19 cellular contexts compared by ENCODE assay signal in genomic region chr3:105847865-105848264, GRCh38. TPM values are rescaled to one million over a fixed set of nuclear protein-coding genes. Genes with fewer than 3 reads are reported as not detected.
DNase-seq lines count a peak whose midpoint lies in the region; ATAC-seq and TF ChIP-seq lines count a peak whose summit lies in the region.
"Had no signal": no experiment of that assay in that cellular context is flagged by ENCODE, and none has a peak within 500 bp of the region (broad histone marks: within the 10 kb centered on the region; RNA-seq: fewer than 3 reads in every experiment).

No MANE protein-coding gene starts in this region.

- CTCF ChIA-PET in activated CD8-positive, alpha-beta T cell treated with anti-CD3 and anti-CD28 coated beads for 36 hours (lab: Charles Lee) = interaction anchor here (1.0 to 1.7 kb wide), 3 partner anchors 10 to 17 kb away, joined by 3 to 5 read pairs (median 4); no protein-coding TSS in a partner anchor
- CTCF ChIA-PET in activated CD8-positive, alpha-beta T cell treated with anti-CD3 and anti-CD28 coated beads, Interleukin-2, amount 10 ng/mL, durations not matched to agents 7 days and 5 days (lab: Charles Lee) = interaction anchor here (1.7 kb wide), 1 partner anchor 15 kb away, joined by 5 read pairs; no protein-coding TSS in a partner anchor

- POLR2A ChIA-PET in activated CD8-positive, alpha-beta T cell treated with anti-CD3 and anti-CD28 coated beads for 36 hours (lab: Charles Lee) = interaction anchor here (0.7 to 1.4 kb wide), 6 partner anchors 11 to 385 kb away, joined by 3 to 6 read pairs (median 3); no protein-coding TSS in a partner anchor
- POLR2A ChIA-PET in activated CD8-positive, alpha-beta T cell treated with anti-CD3 and anti-CD28 coated beads, Interleukin-2, amount 10 ng/mL, durations not matched to agents 7 days and 5 days (lab: Charles Lee) = interaction anchor here (0.7 kb wide), 1 partner anchor 39 kb away, joined by 4 read pairs; no protein-coding TSS in a partner anchor

- peaks cover 65% of the 10 kb centered on the region for H3K36me3 Mint-ChIP-seq in activated CD8-positive, alpha-beta T cell treated with anti-CD3 and anti-CD28 coated beads for 36 hours (ENCODE audit: low read depth)
- peaks cover 66% of the 10 kb centered on the region for H3K36me3 Mint-ChIP-seq in activated CD8-positive, alpha-beta T cell treated with anti-CD3 and anti-CD28 coated beads, Interleukin-2, amount 10 ng/mL, durations not matched to agents 7 days and 5 days (ENCODE audit: low read depth)
- H3K36me3 Mint-ChIP-seq in nephron progenitor cell (ENCODE audit: low read depth) = peaks cover 23% of the 10 kb centered on the region

- peak overlapping the region; percentile 0 for H3K4me3 Mint-ChIP-seq in activated CD8-positive, alpha-beta T cell treated with anti-CD3 and anti-CD28 coated beads for 36 hours
- no peak overlapping the region for H3K4me3 Mint-ChIP-seq in activated CD8-positive, alpha-beta T cell treated with anti-CD3 and anti-CD28 coated beads, Interleukin-2, amount 10 ng/mL, durations not matched to agents 7 days and 5 days
- H3K4me3 Mint-ChIP-seq in nephron progenitor cell = no peak overlapping the region
- H3K4me3 Mint-ChIP-seq: CD14-positive monocyte, neural crest cell had no signal

- TF ChIP-seq CTCF in activated CD8-positive, alpha-beta T cell treated with anti-CD3 and anti-CD28 coated beads for 36 hours (IDR thresholded peaks at IDR 0.05) = no peak
- TF ChIP-seq CTCF in nephron progenitor cell (IDR thresholded peaks at IDR 0.05) = no peak
- no peak for TF ChIP-seq CTCF in colonic mucosa (IDR thresholded peaks at IDR 0.05)

- H3K27me3 Mint-ChIP-seq in activated CD8-positive, alpha-beta T cell treated with anti-CD3 and anti-CD28 coated beads for 36 hours = no peaks in the 10 kb centered on the region
- no peaks in the 10 kb centered on the region for H3K27me3 Mint-ChIP-seq in activated CD8-positive, alpha-beta T cell treated with anti-CD3 and anti-CD28 coated beads, Interleukin-2, amount 10 ng/mL, durations not matched to agents 7 days and 5 days (ENCODE audit: low read depth)
- no peaks in the 10 kb centered on the region for H3K27me3 Mint-ChIP-seq in nephron progenitor cell (ENCODE audit: low read depth, poor library complexity)

- peak overlapping the region; percentile 80 for H3K27ac Mint-ChIP-seq in activated CD8-positive, alpha-beta T cell treated with anti-CD3 and anti-CD28 coated beads for 36 hours
- H3K27ac Mint-ChIP-seq in activated CD8-positive, alpha-beta T cell treated with anti-CD3 and anti-CD28 coated beads, Interleukin-2, amount 10 ng/mL, durations not matched to agents 7 days and 5 days = no peak overlapping the region
- H3K27ac Mint-ChIP-seq in nephron progenitor cell = peak overlapping the region; percentile 16
- H3K27ac Mint-ChIP-seq: CD14-positive monocyte had no signal

- intact Hi-C loops in activated CD8-positive, alpha-beta T cell treated with anti-CD3 and anti-CD28 coated beads for 36 hours (cut with micrococcal nuclease) = no loop called here
- intact Hi-C loops in colonic mucosa (cut with DNase I) = no loop called here

- H3K4me1 Mint-ChIP-seq in activated CD8-positive, alpha-beta T cell treated with anti-CD3 and anti-CD28 coated beads for 36 hours (ENCODE audit: low read depth) = peaks cover 66% of the 10 kb centered on the region
- H3K4me1 Mint-ChIP-seq in activated CD8-positive, alpha-beta T cell treated with anti-CD3 and anti-CD28 coated beads, Interleukin-2, amount 10 ng/mL, durations not matched to agents 7 days and 5 days (ENCODE audit: low read depth) = peaks cover 54% of the 10 kb centered on the region
- peaks cover 28% of the 10 kb centered on the region for H3K4me1 Mint-ChIP-seq in nephron progenitor cell
- H3K4me1 Mint-ChIP-seq: CD14-positive monocyte had no signal

- peaks cover 56% of the 10 kb centered on the region for H3K36me3 ChIP-seq in adipocyte (ENCODE audit: control insufficient read depth, insufficient read depth, low read length, severe bottlenecking)
- no peaks in the 10 kb centered on the region for H3K36me3 ChIP-seq in colonic mucosa

- peak overlapping the region; percentile 18 for H3K9ac ChIP-seq in adipocyte (ENCODE audit: low read length)
- H3K9ac ChIP-seq in colonic mucosa (ENCODE audit: low read depth in 2 of 2, low read length in 2 of 2) = no peak overlapping the region

- H3K27me3 ChIP-seq in adipocyte (replicated peaks; ENCODE audit: control insufficient read depth, insufficient read depth, low read length) (no peaks in the 10 kb centered on the region), colonic mucosa (no peaks in the 10 kb centered on the region)
- H3K27me3 ChIP-seq: foreskin keratinocyte, spleen had no signal

- peaks cover 8% of the 10 kb centered on the region for H3K9me3 Mint-ChIP-seq in activated CD8-positive, alpha-beta T cell treated with anti-CD3 and anti-CD28 coated beads for 36 hours
- H3K9me3 Mint-ChIP-seq in activated CD8-positive, alpha-beta T cell treated with anti-CD3 and anti-CD28 coated beads, Interleukin-2, amount 10 ng/mL, durations not matched to agents 7 days and 5 days (ENCODE audit: insufficient read depth) = no peaks in the 10 kb centered on the region
- H3K9me3 Mint-ChIP-seq in nephron progenitor cell = no peaks in the 10 kb centered on the region
- H3K9me3 Mint-ChIP-seq: CD14-positive monocyte, neural crest cell had no signal

- H3K4me1 ChIP-seq in adipocyte (ENCODE audit: control insufficient read depth, insufficient read depth, low read length) (peaks cover 41% of the 10 kb centered on the region), colonic mucosa (peaks cover 3% of the 10 kb centered on the region)
- H3K4me1 ChIP-seq: foreskin keratinocyte had no signal

- no peaks in the 10 kb centered on the region for H3K9me3 ChIP-seq in adipocyte (ENCODE audit: control insufficient read depth, low read length)
- H3K9me3 ChIP-seq in colonic mucosa = no peaks in the 10 kb centered on the region
- H3K9me3 ChIP-seq: spleen had no signal

- H3K4me3 ChIP-seq in adipocyte (ENCODE audit: low read length) = peak overlapping the region; percentile 23
- H3K4me3 ChIP-seq in colonic mucosa = no peak overlapping the region
- H3K4me3 ChIP-seq: spleen had no signal

- no peak for DNase-seq in activated CD8-positive, alpha-beta T cell treated with anti-CD3 and anti-CD28 coated beads for 36 hours
- DNase-seq in activated CD8-positive, alpha-beta T cell treated with anti-CD3 and anti-CD28 coated beads, Interleukin-2, amount 10 ng/mL, durations not matched to agents 7 days and 5 days = no peak
- DNase-seq in G401 (ENCODE audit: low spot score) (peak; percentile 56), adipocyte (ENCODE audit: low read depth) (no peak), nephron progenitor cell (no peak), NCI-H2081 (lab: John Stamatoyannopoulos, UW) (no peak), NCI-H2029 treated with DMSO at 0.1 percent for 48 hours (lab: John Stamatoyannopoulos, UW) (no peak), colonic mucosa (no peak)
- DNase-seq: aorta; cortex of kidney; foreskin keratinocyte; NCI-H1092 treated with DMSO at 0.1 percent for 48 hours; NCI-H2107; NCI-H526; spleen; stimulated activated CD8-positive, alpha-beta memory T cell treated with anti-CD3 and anti-CD28 coated beads, Interleukin-4, amount 100 ng/mL, for 48 hours; T1000 had no signal

- in situ Hi-C loops in G401 (cut with HindIII; ENCODE audit: low sequenced_read_pairs) = no loop called here

- H3K27ac ChIP-seq in colonic mucosa = no peak overlapping the region
- H3K27ac ChIP-seq: foreskin keratinocyte, spleen had no signal

- peak; percentile 32 for ATAC-seq in activated CD8-positive, alpha-beta T cell treated with anti-CD3 and anti-CD28 coated beads for 36 hours
- no peak for ATAC-seq in activated CD8-positive, alpha-beta T cell treated with anti-CD3 and anti-CD28 coated beads, Interleukin-2, amount 10 ng/mL, durations not matched to agents 7 days and 5 days
- ATAC-seq: foreskin keratinocyte had no signal

RNA-seq across cellular contexts. Expression of gene CBLB, which starts 20.9 kb away (rescaled TPM):
- total RNA-seq in activated CD8-positive, alpha-beta T cell treated with anti-CD3 and anti-CD28 coated beads for 36 hours = 100 to 1,000 TPM; 104 to 113 TPM
- 100 to 1,000 TPM; 117 to 122 TPM for total RNA-seq in activated CD8-positive, alpha-beta T cell treated with anti-CD3 and anti-CD28 coated beads, Interleukin-2, amount 10 ng/mL, durations not matched to agents 7 days and 5 days
- 0.68 and 8.5 TPM in 2 replicates for total RNA-seq in G401 (2014; rRNA removed; shearing (Covaris generic))
- total RNA-seq in colonic mucosa = 10 to 100 TPM; 20.2 to 34.5 TPM
